ENCODE assay signal across 28 cellular contexts in the genomic region with DNA sequence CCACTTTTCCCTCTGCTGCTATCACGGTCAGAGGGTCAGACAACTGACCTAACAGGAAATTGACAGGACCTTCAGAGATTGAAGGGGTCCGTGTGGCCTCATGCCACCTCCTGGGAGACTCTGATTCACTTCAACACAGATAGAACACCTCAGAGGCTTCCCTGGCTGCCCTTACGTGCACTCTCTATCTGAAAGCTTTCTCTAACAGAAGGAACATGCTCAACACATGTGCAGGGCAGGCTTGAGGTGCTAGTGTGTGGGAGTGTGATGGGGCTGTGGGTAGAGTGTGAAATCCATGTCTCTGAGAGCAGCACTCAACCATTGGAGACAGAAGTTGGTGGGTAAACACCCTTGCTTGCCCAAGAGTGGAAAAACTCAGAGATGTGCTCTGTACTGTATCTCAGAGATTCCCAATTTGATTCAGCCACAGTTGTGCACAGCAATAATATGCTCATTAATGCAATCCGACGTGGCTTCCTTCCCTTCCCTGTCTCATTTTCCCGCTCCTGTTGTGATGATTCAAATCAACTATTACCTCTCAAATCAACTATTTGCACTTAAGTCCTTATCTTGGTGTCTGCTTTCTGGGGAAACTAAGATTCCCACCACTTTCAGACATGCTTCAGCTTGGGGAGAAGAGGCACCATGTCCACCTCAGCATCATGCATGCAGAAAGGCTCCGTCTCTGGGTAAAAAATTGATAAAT.
DNase-seq lines count a peak whose midpoint lies in the region; ATAC-seq, FAIRE-seq and TF ChIP-seq lines count a peak whose summit lies in the region.
"Had no signal": no experiment of that assay in that cellular context is flagged by ENCODE, and none has a peak within 500 bp of the region (broad histone marks: within the 10 kb centered on the region; RNA-seq: fewer than 3 reads in every experiment).

No MANE protein-coding gene starts in this region.

- no peaks in the 10 kb centered on the region for H3K9me3 Mint-ChIP-seq in astrocyte (ENCODE audit: unreplicated experiment)

- H3K27me3 Mint-ChIP-seq in astrocyte (ENCODE audit: low read depth, unreplicated experiment) = no peaks in the 10 kb centered on the region

- H3K9me3 ChIP-seq in HUES64 (ENCODE audit: insufficient read depth, low read depth, low read length) (no peaks in the 10 kb centered on the region), astrocyte (ENCODE audit: insufficient read depth, low read depth, low read length) (no peaks in the 10 kb centered on the region), smooth muscle cell (replicated peaks; ENCODE audit: low read depth) (no peaks in the 10 kb centered on the region)
- H3K9me3 ChIP-seq: BE2C had no signal

- 92% methylated on average over 7 of the region's 7 CpGs for WGBS in HUES64
- WGBS in smooth muscle cell (ENCODE audit: low lambda C conversion rate) = 48% methylated on average over 7 of the region's 7 CpGs

- H3K4me1 Mint-ChIP-seq in astrocyte (ENCODE audit: low read depth, unreplicated experiment) = peaks cover 17% of the 10 kb centered on the region
- H3K4me1 Mint-ChIP-seq: CD14-positive monocyte; CD8-positive, alpha-beta memory T cell had no signal

- H3K79me2 ChIP-seq in astrocyte (ENCODE audit: insufficient read depth, low read length) (no peaks in the 10 kb centered on the region), smooth muscle cell (ENCODE audit: low read depth) (no peaks in the 10 kb centered on the region)

- no peak for DNase-seq in astrocyte (ENCODE audit: low read depth)
- DNase-seq in smooth muscle cell (lab: John Stamatoyannopoulos, UW; ENCODE audit: unreplicated experiment) = no peak
- no peak for DNase-seq in NCI-H446 (lab: John Stamatoyannopoulos, UW)
- DNase-seq in AG20443 (ENCODE audit: low spot score) = no peak
- no peak for DNase-seq in stimulated activated CD4-positive, alpha-beta T cell treated with anti-CD3 and anti-CD28 coated beads, Interleukin-15, amount 100 ng/mL, for 24 hours
- DNase-seq: BE2C; CD8-positive, alpha-beta memory T cell; DMS153; DND-41; GOT3; Kasumi-1; MV-4-11; NCI-H1105; NCI-H1436 treated with DMSO at 0.1 percent for 48 hours; NCI-H187 treated with DMSO at 0.1 percent for 48 hours; NCI-H2171 treated with DMSO at 0.1 percent for 48 hours; NCI-H524 treated with DMSO at 0.1 percent for 48 hours; NCI-H82; NK-92 treated with Interleukin-12 subunit alpha and Interleukin-12 subunit beta, amount 100 ng/mL, for 24 hours; SHP77; T-helper 1 cell had no signal

- no peaks in the 10 kb centered on the region for H3F3A ChIP-seq in smooth muscle cell (ENCODE audit: low read depth)

- H3K9ac ChIP-seq in HUES64 (ENCODE audit: low read depth, low read length) (no peak overlapping the region), astrocyte (ENCODE audit: low read length) (no peak overlapping the region), smooth muscle cell (ENCODE audit: low read depth) (no peak overlapping the region)

- H3K4me3 Mint-ChIP-seq in astrocyte (ENCODE audit: unreplicated experiment) = no peak overlapping the region
- H3K4me3 Mint-ChIP-seq: CD14-positive monocyte; CD8-positive, alpha-beta memory T cell had no signal

- H3K27ac ChIP-seq in HUES64 (ENCODE audit: low read depth, low read length) (0 out of 2 replicates have a peak overlapping the region, but pooled peaks have one; percentile 30), astrocyte (ENCODE audit: low read depth, low read length) (no peak overlapping the region), smooth muscle cell (ENCODE audit: low read depth) (peak overlapping the region; percentile 20)
- H3K27ac ChIP-seq: RWPE1 had no signal

- H3K4me2 ChIP-seq in astrocyte (ENCODE audit: low read length) (no peak overlapping the region), smooth muscle cell (peak overlapping the region; percentile 22)

- H3K36me3 Mint-ChIP-seq in astrocyte (ENCODE audit: low read depth, unreplicated experiment) = no peaks in the 10 kb centered on the region
- H3K36me3 Mint-ChIP-seq: CD14-positive monocyte; CD8-positive, alpha-beta memory T cell had no signal

- FAIRE-seq in astrocyte (lab: Jason Lieb, UNC) = peak; percentile 81
- FAIRE-seq: K562 had no signal

- H3K4me3 ChIP-seq in HUES64 (ENCODE audit: low read length) (no peak overlapping the region), astrocyte (ENCODE audit: insufficient read depth, low read depth, low read length) (no peak overlapping the region), smooth muscle cell (no peak overlapping the region)
- H3K4me3 ChIP-seq: K562 had no signal

- H3K4me1 ChIP-seq in HUES64 (ENCODE audit: insufficient read depth, low read length) (peaks cover 9% of the 10 kb centered on the region; the same call in 1 of the 2 replicates), astrocyte (ENCODE audit: insufficient read depth, low read length) (no peaks in the 10 kb centered on the region), smooth muscle cell (ENCODE audit: low read depth) (peaks cover 13% of the 10 kb centered on the region)
- H3K4me1 ChIP-seq: BE2C had no signal

- no peak overlapping the region for H2AFZ ChIP-seq in astrocyte (ENCODE audit: low read depth, low read length)
- no peak overlapping the region for H2AFZ ChIP-seq in smooth muscle cell (ENCODE audit: low read depth)

- H4K20me1 ChIP-seq in astrocyte (ENCODE audit: insufficient read depth, low read length) = no peaks in the 10 kb centered on the region
- H4K20me1 ChIP-seq in smooth muscle cell (ENCODE audit: low read depth) = no peaks in the 10 kb centered on the region

- TF ChIP-seq CTCF in astrocyte (IDR thresholded peaks at IDR 0.05; ENCODE audit: insufficient read depth, low read depth, low read length) (no peak), smooth muscle cell (IDR thresholded peaks at IDR 0.05; ENCODE audit: borderline replicate concordance, insufficient read depth, poor library complexity, severe bottlenecking) (no peak)

- H3K27ac Mint-ChIP-seq in astrocyte (ENCODE audit: unreplicated experiment) = no peak overlapping the region
- H3K27ac Mint-ChIP-seq: CD14-positive monocyte; CD8-positive, alpha-beta memory T cell had no signal

- H3K27me3 ChIP-seq in HUES64 (ENCODE audit: insufficient read depth, low read length) (no peaks in the 10 kb centered on the region), astrocyte (ENCODE audit: insufficient read depth, low read length) (no peaks in the 10 kb centered on the region), smooth muscle cell (ENCODE audit: low read depth) (no peaks in the 10 kb centered on the region)
- H3K27me3 ChIP-seq: BE2C had no signal

- peak; percentile 76 for ATAC-seq in GM18867 (IDR thresholded peaks at IDR 0.05; ENCODE audit: unreplicated experiment)
- no peak for ATAC-seq in GM21786 (IDR thresholded peaks at IDR 0.05; ENCODE audit: unreplicated experiment)
- ATAC-seq: HCT116, K562 had no signal

- no peaks in the 10 kb centered on the region for H3K36me3 ChIP-seq in HUES64 (ENCODE audit: insufficient read depth, low read length)
- no peaks in the 10 kb centered on the region for H3K36me3 ChIP-seq in astrocyte (ENCODE audit: insufficient read depth, low read length)
- no peaks in the 10 kb centered on the region for H3K36me3 ChIP-seq in smooth muscle cell (ENCODE audit: low read depth)
- H3K36me3 ChIP-seq: BE2C had no signal
